ENCODE assay signal across 15 cellular contexts in genomic region chr2:63820969-63821368, GRCh38.
"Had no signal": no experiment of that assay in that cellular context is flagged by ENCODE, and none has a peak within 500 bp of the region (broad histone marks: within the 10 kb centered on the region; RNA-seq: fewer than 3 reads in every experiment).

No MANE protein-coding gene starts in this region.

- H3K4me1 ChIP-seq: colonic mucosa, sigmoid colon had no signal

- H3K27ac ChIP-seq: colonic mucosa, epithelial cell of prostate had no signal

- H3K4me1 Mint-ChIP-seq: natural killer cell had no signal

- H3K4me3 ChIP-seq: colonic mucosa, gastroesophageal sphincter, sigmoid colon, testis had no signal

- H3K27ac Mint-ChIP-seq: activated CD8-positive, alpha-beta T cell treated with anti-CD3 and anti-CD28 coated beads for 36 hours; natural killer cell; stimulated activated naive CD8-positive, alpha-beta T cell treated with anti-CD3 and anti-CD28 coated beads, Interleukin-15, Interleukin-2, amounts not matched to agents 100 ng/mL and 50 ng/mL, for 24 hours; T-helper 2 cell treated with Interferon-gamma antibody and Interleukin-4, amounts not matched to agents 5 μg/mL and 100 μg/mL, for 36 hours had no signal

- H3K36me3 Mint-ChIP-seq: natural killer cell had no signal

- H3K4me3 Mint-ChIP-seq: activated CD8-positive, alpha-beta T cell treated with anti-CD3 and anti-CD28 coated beads for 36 hours; natural killer cell; stimulated activated naive CD8-positive, alpha-beta T cell treated with anti-CD3 and anti-CD28 coated beads, Interleukin-15, Interleukin-2, amounts not matched to agents 100 ng/mL and 50 ng/mL, for 24 hours; T-helper 2 cell treated with Interferon-gamma antibody and Interleukin-4, amounts not matched to agents 5 μg/mL and 100 μg/mL, for 36 hours had no signal

- ATAC-seq: activated CD8-positive, alpha-beta T cell treated with anti-CD3 and anti-CD28 coated beads for 36 hours; natural killer cell had no signal

- H3K36me3 ChIP-seq: colonic mucosa, gastroesophageal sphincter, sigmoid colon had no signal

- DNase-seq: activated CD8-positive, alpha-beta memory T cell treated with anti-CD3 and anti-CD28 coated beads, Interleukin-2, amount 50 U/mL, for 48 hours; activated CD8-positive, alpha-beta T cell treated with anti-CD3 and anti-CD28 coated beads for 36 hours; activated naive CD4-positive, alpha-beta T cell; caudate nucleus; colonic mucosa; effector memory CD4-positive, alpha-beta T cell; mammary epithelial cell; natural killer cell; stimulated activated CD4-positive, alpha-beta T cell treated with anti-CD3 and anti-CD28 coated beads, Interleukin-12 subunit alpha, Interleukin-12 subunit beta, amount 100 ng/mL, for 4 hours had no signal

- H3K9me3 Mint-ChIP-seq: activated CD8-positive, alpha-beta T cell treated with anti-CD3 and anti-CD28 coated beads for 36 hours; natural killer cell; stimulated activated naive CD8-positive, alpha-beta T cell treated with anti-CD3 and anti-CD28 coated beads, Interleukin-15, Interleukin-2, amounts not matched to agents 100 ng/mL and 50 ng/mL, for 24 hours; T-helper 2 cell treated with Interferon-gamma antibody and Interleukin-4, amounts not matched to agents 5 μg/mL and 100 μg/mL, for 36 hours had no signal

- H3K27me3 Mint-ChIP-seq: stimulated activated naive CD8-positive, alpha-beta T cell treated with anti-CD3 and anti-CD28 coated beads, Interleukin-15, Interleukin-2, amounts not matched to agents 100 ng/mL and 50 ng/mL, for 24 hours had no signal

- H3K27me3 ChIP-seq: colonic mucosa, gastroesophageal sphincter, sigmoid colon, testis had no signal

- H3K9me3 ChIP-seq: colonic mucosa, gastroesophageal sphincter, sigmoid colon, testis had no signal
